In the genomic region with DNA sequence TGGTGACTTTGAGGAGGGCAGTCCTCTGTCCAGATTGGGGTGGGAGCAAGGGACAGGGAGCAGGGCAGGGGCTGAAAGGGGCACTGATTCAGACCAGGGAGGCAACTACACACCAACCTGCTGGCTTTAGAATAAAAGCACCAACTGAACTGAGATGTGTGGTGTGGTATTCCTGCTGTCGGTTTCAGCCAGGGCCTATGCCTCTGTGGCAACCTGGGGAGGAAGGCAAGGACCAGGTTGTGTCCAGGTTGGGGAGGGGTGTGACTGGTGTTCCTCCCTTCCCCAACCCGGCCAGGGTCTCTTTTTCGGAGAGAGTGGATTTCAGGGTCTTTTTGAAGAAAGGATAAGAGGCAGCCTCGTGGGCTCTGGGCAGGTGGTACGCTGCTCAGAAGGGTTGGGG, we compare ENCODE assay signal across 33 cellular contexts. TPM values are rescaled to one million over a fixed set of nuclear protein-coding genes. Genes with fewer than 3 reads are reported as not detected.
DNase-seq lines count a peak whose midpoint lies in the region; ATAC-seq, FAIRE-seq and TF ChIP-seq lines count a peak whose summit lies in the region.
"Had no signal": no experiment of that assay in that cellular context is flagged by ENCODE, and none has a peak within 500 bp of the region (broad histone marks: within the 10 kb centered on the region; RNA-seq: fewer than 3 reads in every experiment).

No MANE protein-coding gene starts in this region.

- FAIRE-seq in kidney (lab: Jason Lieb, UNC) = no peak
- FAIRE-seq: A204.1, GM12878, GM12892, GM18507 had no signal

- DNase-seq in islet precursor cell (peak; percentile 39), kidney (peak; percentile 49), posterior vena cava (ENCODE audit: low spot score) (peak; percentile 60), H7 (no peak), NCI-H748 (lab: John Stamatoyannopoulos, UW; ENCODE audit: unreplicated experiment) (no peak), NCI-H146 treated with DMSO at 0.1 percent for 48 hours (lab: John Stamatoyannopoulos, UW; ENCODE audit: unreplicated experiment) (no peak), dorsolateral prefrontal cortex (no peak)
- no peak for DNase-seq in stimulated activated effector memory CD8-positive, alpha-beta T cell treated with anti-CD3 and anti-CD28 coated beads, Interleukin-12 subunit alpha, Interleukin-12 subunit beta, amount 100 ng/mL, for 72 hours (ENCODE audit: low spot score in 2 of 2)
- DNase-seq: 8988T; ACHN; BE2C; C1 segment of cervical spinal cord; CD4-positive, alpha-beta memory T cell; CD4-positive, CD25-positive, alpha-beta regulatory T cell; CD8-positive, alpha-beta memory T cell; COR-L47; DMS 273 treated with DMSO at 0.1 percent for 48 hours; DMS153; DMS53; DMS79; DND-41; EL; GDM1 had no signal

- H3K9ac ChIP-seq in kidney (ENCODE audit: low read length in 2 of 2) = no peak overlapping the region
- H3K9ac ChIP-seq: BLaER1 had no signal

- H3K4me3 ChIP-seq in kidney (ENCODE audit: low read length in 2 of 2) (no peak overlapping the region), H7 (ENCODE audit: insufficient read depth, low read depth, low read length) (no peak overlapping the region), dorsolateral prefrontal cortex (no peak overlapping the region)
- H3K4me3 ChIP-seq: BLaER1, GM12878 had no signal

- no peaks in the 10 kb centered on the region for H3K9me3 ChIP-seq in kidney (ENCODE audit: control insufficient read depth in 1 of 2, low read length in 2 of 2)
- H3K9me3 ChIP-seq: BE2C, BLaER1 had no signal

- no peaks in the 10 kb centered on the region for H3K36me3 Mint-ChIP-seq in stimulated activated effector memory CD8-positive, alpha-beta T cell treated with anti-CD3 and anti-CD28 coated beads, Interleukin-12 subunit alpha, Interleukin-12 subunit beta, amount 100 ng/mL, for 72 hours
- H3K36me3 Mint-ChIP-seq: CD14-positive monocyte; CD4-positive, alpha-beta memory T cell; CD4-positive, CD25-positive, alpha-beta regulatory T cell; CD8-positive, alpha-beta memory T cell had no signal

- H3K27ac ChIP-seq in kidney (ENCODE audit: low read depth in 2 of 2, low read length in 2 of 2) (no peak overlapping the region), dorsolateral prefrontal cortex (no peak overlapping the region)
- H3K27ac ChIP-seq: BLaER1 had no signal

- no peaks in the 10 kb centered on the region for H3K4me1 Mint-ChIP-seq in stimulated activated effector memory CD8-positive, alpha-beta T cell treated with anti-CD3 and anti-CD28 coated beads, Interleukin-12 subunit alpha, Interleukin-12 subunit beta, amount 100 ng/mL, for 72 hours
- H3K4me1 Mint-ChIP-seq: CD14-positive monocyte; CD4-positive, alpha-beta memory T cell; CD4-positive, CD25-positive, alpha-beta regulatory T cell; CD8-positive, alpha-beta memory T cell had no signal

- intact Hi-C loops in kidney (cut with DNase I) = loop anchor here (5.0 kb wide), 1 partner anchor 45 kb away; no protein-coding TSS in a partner anchor
- intact Hi-C loops in posterior vena cava (cut with DNase I) = loop anchor here (5.0 to 10.0 kb wide), 3 partner anchors 142 to 515 kb away; no protein-coding TSS in a partner anchor
- intact Hi-C loops in dorsolateral prefrontal cortex (cut with DNase I) = no loop called here

- no peak for ATAC-seq in stimulated activated effector memory CD8-positive, alpha-beta T cell treated with anti-CD3 and anti-CD28 coated beads, Interleukin-12 subunit alpha, Interleukin-12 subunit beta, amount 100 ng/mL, for 72 hours
- ATAC-seq: GM12878 had no signal

- H3K4me1 ChIP-seq in kidney (ENCODE audit: control insufficient read depth in 1 of 2, insufficient read depth in 1 of 2, low read depth in 1 of 2, low read length in 2 of 2) = no peaks in the 10 kb centered on the region
- H3K4me1 ChIP-seq: BE2C, BLaER1 had no signal

- TF ChIP-seq CTCF in kidney (IDR thresholded peaks at IDR 0.05; ENCODE audit: borderline replicate concordance, extremely low read depth, insufficient read depth) = no peak
- no peak for TF ChIP-seq CTCF in dorsolateral prefrontal cortex (IDR thresholded peaks at IDR 0.05 in 54 of 56, conservative IDR thresholded peaks at IDR 0.05 in 2 of 56; ENCODE audit: low read depth in 1 of 56, partially characterized antibody in 56 of 56)

- H3K4me3 Mint-ChIP-seq in stimulated activated effector memory CD8-positive, alpha-beta T cell treated with anti-CD3 and anti-CD28 coated beads, Interleukin-12 subunit alpha, Interleukin-12 subunit beta, amount 100 ng/mL, for 72 hours = no peak overlapping the region
- H3K4me3 Mint-ChIP-seq: CD14-positive monocyte; CD4-positive, alpha-beta memory T cell; CD4-positive, CD25-positive, alpha-beta regulatory T cell; CD8-positive, alpha-beta memory T cell had no signal

- no peaks in the 10 kb centered on the region for H3K36me3 ChIP-seq in kidney (ENCODE audit: control insufficient read depth in 1 of 2, insufficient read depth in 2 of 2, low read length in 2 of 2)
- no peaks in the 10 kb centered on the region for H3K36me3 ChIP-seq in H7 (replicated peaks; ENCODE audit: control insufficient read depth, insufficient read depth, low read length)
- H3K36me3 ChIP-seq: BE2C, BLaER1 had no signal

- no peaks in the 10 kb centered on the region for H3K9me3 Mint-ChIP-seq in stimulated activated effector memory CD8-positive, alpha-beta T cell treated with anti-CD3 and anti-CD28 coated beads, Interleukin-12 subunit alpha, Interleukin-12 subunit beta, amount 100 ng/mL, for 72 hours
- H3K9me3 Mint-ChIP-seq: CD14-positive monocyte; CD4-positive, alpha-beta memory T cell; CD8-positive, alpha-beta memory T cell had no signal

- H3K27me3 ChIP-seq in H7 (ENCODE audit: control insufficient read depth, insufficient read depth, low read length) (no peaks in the 10 kb centered on the region), dorsolateral prefrontal cortex (peaks cover 0 to 3% (median 0%) of the 10 kb centered on the region in 45 donors)
- H3K27me3 ChIP-seq: BE2C, BLaER1 had no signal

- peak overlapping the region; percentile 43 for H3K27ac Mint-ChIP-seq in stimulated activated effector memory CD8-positive, alpha-beta T cell treated with anti-CD3 and anti-CD28 coated beads, Interleukin-12 subunit alpha, Interleukin-12 subunit beta, amount 100 ng/mL, for 72 hours
- H3K27ac Mint-ChIP-seq: CD4-positive, alpha-beta memory T cell; CD4-positive, CD25-positive, alpha-beta regulatory T cell; CD8-positive, alpha-beta memory T cell had no signal

RNA-seq across cellular contexts. Expression of gene PROK1, which starts 6.3 kb away (rescaled TPM):
- total RNA-seq in kidney (not detected), posterior vena cava (under 1 TPM in 1 of 2 donors, not detected in 1; 0.32 TPM), dorsolateral prefrontal cortex (under 1 TPM in 37 of 120 experiments, not detected in 83; 0.29 to 0.89 (median 0.45) TPM)
- not detected for polyA plus RNA-seq in kidney (ENCODE audit: insufficient read depth, low read depth, low replicate concordance)
- not detected in 2 replicates for total RNA-seq in H7 (2014; rRNA removed; shearing (Covaris generic))
- total RNA-seq: A673; CD4-positive, alpha-beta memory T cell; CD4-positive, CD25-positive, alpha-beta regulatory T cell; CD8-positive, alpha-beta memory T cell; Daoy; G401; GM12878 had no signal
- polyA plus RNA-seq: AG04450; CD14-positive monocyte; CD4-positive, alpha-beta memory T cell; CD4-positive, CD25-positive, alpha-beta regulatory T cell; CD8-positive, alpha-beta memory T cell; GM12878 had no signal

RNA-seq across cellular contexts. Expression of gene LAMTOR5, which starts 49.7 kb away (rescaled TPM):
- total RNA-seq in kidney (183 TPM), posterior vena cava (10 to 100 TPM; 87.4 to 91.5 TPM), dorsolateral prefrontal cortex (100 to 1,000 TPM in 77 of 120 experiments, 10 to 100 TPM in 43; 68.7 to 146 (median 106) TPM)
- polyA plus RNA-seq in kidney (ENCODE audit: insufficient read depth, low read depth, low replicate concordance) = 600 TPM
- 33.8 and 40.6 TPM in 2 replicates for total RNA-seq in H7 (2014; rRNA removed; shearing (Covaris generic))

Comparison
In these comparisons a context has a peak if more than half of its experiments do, and no peak if none do; other contexts are left out.
1. DNase-seq: peak in islet precursor cell (single experiment), kidney (single experiment) and posterior vena cava (single experiment); none in stimulated activated effector memory CD8-positive, alpha-beta T cell treated with anti-CD3 and anti-CD28 coated beads, Interleukin-12 subunit alpha, Interleukin-12 subunit beta, amount 100 ng/mL, for 72 hours (0 of 2), H7 (single experiment), NCI-H748 (single experiment), NCI-H146 treated with DMSO at 0.1 percent for 48 hours (single experiment) and dorsolateral prefrontal cortex (0 of 10).
2. intact Hi-C loops: an anchor here in kidney (5.0 kb wide) and posterior vena cava (5.0 to 10.0 kb wide); none called in dorsolateral prefrontal cortex.